In genomic region chr3:115513411-115513800, GRCh38 we compare ENCODE assay signal across 8 cellular contexts.
DNase-seq lines count a peak whose midpoint lies in the region; ATAC-seq and TF ChIP-seq lines count a peak whose summit lies in the region.

No MANE protein-coding gene starts in this region.

- H3K36me3 Mint-ChIP-seq in mesothelial cell of epicardium: no peaks in the 10 kb centered on the region

- H3K27ac Mint-ChIP-seq in mesothelial cell of epicardium: peak overlapping the region; percentile 70

- TF ChIP-seq CTCF in AG04449 (IDR thresholded peaks at IDR 0.05; ENCODE audit: insufficient read depth, low read length, missing control alignments): no peak
- TF ChIP-seq CTCF in breast epithelium (IDR thresholded peaks at IDR 0.05): no peak
- TF ChIP-seq CTCF in mesothelial cell of epicardium (IDR thresholded peaks at IDR 0.05; ENCODE audit: unreplicated experiment): no peak

- peaks cover 5% of the 10 kb centered on the region for H3K9me3 Mint-ChIP-seq in mesothelial cell of epicardium

- intact Hi-C loops in breast epithelium (cut with DNase I; ENCODE audit: low total_unique reads): no loop called here
- intact Hi-C loops in posterior cingulate gyrus (cut with DNase I): no loop called here

- H3K4me1 ChIP-seq in breast epithelium: no peaks in the 10 kb centered on the region

- H3K4me3 Mint-ChIP-seq in mesothelial cell of epicardium: peak overlapping the region; percentile 78

- no peaks in the 10 kb centered on the region for H3K9me3 ChIP-seq in breast epithelium

- H3K27ac ChIP-seq in breast epithelium: no peak overlapping the region

- no peaks in the 10 kb centered on the region for H3K27me3 ChIP-seq in breast epithelium

- POLR2A ChIA-PET in AG04449 (lab: Yijun Ruan, JAX): no interaction called here

- ATAC-seq in HG03354 (IDR thresholded peaks at IDR 0.05; ENCODE audit: poor library complexity, severe bottlenecking, unreplicated experiment) (peak; percentile 27), HG03571 (IDR thresholded peaks at IDR 0.05; ENCODE audit: unreplicated experiment) (no peak), GM21825 (IDR thresholded peaks at IDR 0.05; ENCODE audit: unreplicated experiment) (no peak)

- peaks cover 36% of the 10 kb centered on the region for H3K4me1 Mint-ChIP-seq in mesothelial cell of epicardium

- H3K27me3 Mint-ChIP-seq in mesothelial cell of epicardium (ENCODE audit: low read depth): peaks cover 17% of the 10 kb centered on the region

- CTCF ChIA-PET in AG04449 (lab: Yijun Ruan, JAX): interaction anchor here (1.4 kb wide), 1 partner anchor 296 kb away, joined by 4 read pairs; no protein-coding TSS in a partner anchor

- H3K36me3 ChIP-seq in breast epithelium: no peaks in the 10 kb centered on the region

- peak overlapping the region; percentile 56 for H3K4me3 ChIP-seq in AG04449 (ENCODE audit: low read depth, low read length)
- H3K4me3 ChIP-seq in breast epithelium: peak overlapping the region; percentile 37 to 63 (median 46)

- TF ChIP-seq POLR2A in breast epithelium (IDR thresholded peaks at IDR 0.05): no peak

- DNase-seq in AG04449 (ENCODE audit: low read depth, low spot score) (no peak), breast epithelium (ENCODE audit: low spot score in 2 of 2) (no peak), mesothelial cell of epicardium (ENCODE audit: low spot score in 2 of 2, unreplicated experiment in 2 of 2) (no peak), NCI-H1436 treated with DMSO at 0.1 percent for 48 hours (lab: John Stamatoyannopoulos, UW) (no peak), posterior cingulate gyrus (no peak)
